ENCODE assay signal across 10 cellular contexts in the genomic region with DNA sequence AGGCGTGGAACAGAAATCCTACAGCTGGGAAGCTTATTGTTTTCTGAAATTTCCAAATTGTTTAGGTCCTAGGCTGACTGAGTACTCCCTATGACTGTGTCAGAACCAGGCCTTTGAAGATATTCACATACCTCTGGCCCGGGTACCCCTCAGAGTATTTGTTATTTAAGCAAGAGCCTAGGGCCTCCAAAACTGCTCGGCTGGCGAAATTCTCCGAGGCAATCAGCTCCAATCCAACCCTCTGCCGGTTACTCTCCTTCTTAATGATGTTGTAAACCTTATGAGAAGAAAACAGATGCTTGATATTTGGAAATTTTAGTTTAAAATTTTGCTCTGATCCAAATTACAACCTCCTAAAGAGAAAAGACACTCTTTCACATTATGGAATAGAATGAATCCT. TPM values are rescaled to one million over a fixed set of nuclear protein-coding genes. Genes with fewer than 3 reads are reported as not detected.
"Had no signal": no experiment of that assay in that cellular context is flagged by ENCODE, and none has a peak within 500 bp of the region (broad histone marks: within the 10 kb centered on the region; RNA-seq: fewer than 3 reads in every experiment).

No MANE protein-coding gene starts in this region.

- H3K27ac Mint-ChIP-seq: IgD-negative memory B cell had no signal

- H3K4me3 Mint-ChIP-seq: IgD-negative memory B cell had no signal

- FAIRE-seq: HepG2 had no signal

- H3K27me3 Mint-ChIP-seq: IgD-negative memory B cell had no signal

- H3K9me3 Mint-ChIP-seq: IgD-negative memory B cell had no signal

- DNase-seq: IMR-90, Karpas-422, Kasumi-1, KBM-7, KG1 had no signal

- H3K27ac ChIP-seq: HL-60, KMS-11 had no signal

- H3K4me2 ChIP-seq: KMS-11 had no signal

- H3K4me1 Mint-ChIP-seq: IgD-negative memory B cell had no signal

- ATAC-seq: HepG2 had no signal

- H3K9ac ChIP-seq: KMS-11 had no signal

RNA-seq across cellular contexts. Expression of a gene that starts 24.0 kb away (rescaled TPM):
- total RNA-seq: HT1080, IMR-90 had no signal
- polyA plus RNA-seq: HepG2, IgD-negative memory B cell, IMR-90 had no signal
